ENCODE assay signal across 27 cellular contexts in the genomic region with DNA sequence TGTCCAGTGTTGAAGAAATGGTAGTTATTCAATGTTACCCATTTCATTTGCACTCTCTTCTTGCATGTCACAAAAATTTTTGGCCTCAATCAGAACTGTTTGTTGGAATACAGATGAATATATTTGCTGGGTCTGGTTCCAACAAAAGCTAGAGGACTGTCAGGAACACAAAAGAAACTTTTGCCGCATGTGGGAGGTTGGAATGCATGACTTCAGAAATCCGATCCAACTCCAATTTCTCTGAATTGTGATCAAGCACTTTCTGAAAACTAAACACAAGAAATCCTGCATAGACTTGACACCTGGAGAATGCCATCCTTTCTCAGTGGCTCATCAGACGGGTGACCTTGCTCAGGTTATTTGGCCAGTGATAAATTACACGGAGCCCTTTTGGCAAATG.
"Had no signal": no experiment of that assay in that cellular context is flagged by ENCODE, and none has a peak within 500 bp of the region (broad histone marks: within the 10 kb centered on the region; RNA-seq: fewer than 3 reads in every experiment).

No MANE protein-coding gene starts in this region.

- H3K4me3 ChIP-seq: ascending aorta, right lobe of liver, suprapubic skin, transverse colon had no signal

- DNase-seq: activated CD4-positive, alpha-beta T cell treated with anti-CD3 and anti-CD28 coated beads for 48 hours; activated CD4-positive, alpha-beta T cell treated with anti-CD3 and anti-CD28 coated beads, Interleukin-2, amount 50 U/mL, for 48 hours; activated CD8-positive, alpha-beta memory T cell treated with anti-CD3 and anti-CD28 coated beads for 24 hours; activated effector memory CD4-positive, alpha-beta T cell treated with Interleukin-2 at 50 U/mL for 16 hours; activated naive CD4-positive, alpha-beta T cell treated with Interleukin-2 at 50 U/mL for 16 hours; central memory CD4-positive, alpha-beta T cell; dermis blood vessel endothelial cell; effector CD4-positive, alpha-beta T cell; foreskin keratinocyte; islet precursor cell; mesendoderm; posterior cingulate gyrus; right lobe of liver; small intestine; stimulated activated CD4-positive, alpha-beta T cell treated with anti-CD3 and anti-CD28 coated beads, Interleukin-1b, Interleukin-23, amount 100 ng/mL, for 48 hours; stimulated activated CD4-positive, alpha-beta T cell treated with anti-CD3 and anti-CD28 coated beads, Interleukin-4, amount 100 ng/mL, for 4 hours; stimulated activated CD8-positive, alpha-beta memory T cell treated with anti-CD3 and anti-CD28 coated beads, Interleukin-4, amount 100 ng/mL, for 48 hours; stimulated activated naive B cell treated with anti-CD40 and anti-IgM and Interleukin-4, amounts not matched to agents 10 μg/mL and 1 μg/mL and 100 μg/mL, for 72 hours; T-helper 1 cell; transverse colon had no signal

- ATAC-seq: activated CD4-positive, CD25-positive, alpha-beta regulatory T cell treated with anti-CD3 and anti-CD28 coated beads, Interleukin-2, amount 50 U/mL, for 24 hours; foreskin keratinocyte; natural killer cell treated with Interleukin-12 subunit alpha and Interleukin-12 subunit beta and Interleukin-15 and Interleukin-18, amount 100 ng/mL, for 72 hours; right lobe of liver; stimulated activated naive B cell treated with anti-CD40 and anti-IgM and Interleukin-4, amounts not matched to agents 10 μg/mL and 1 μg/mL and 100 μg/mL, for 72 hours had no signal

- H3K27ac ChIP-seq: ascending aorta, epithelial cell of prostate, foreskin keratinocyte, right lobe of liver, suprapubic skin, transverse colon, VCaP had no signal

- H3K4me3 Mint-ChIP-seq: activated naive CD8-positive, alpha-beta T cell; natural killer cell treated with Interleukin-12 subunit alpha and Interleukin-12 subunit beta and Interleukin-15 and Interleukin-18, amount 100 ng/mL, for 72 hours; stimulated activated naive B cell treated with anti-CD40 and anti-IgM and Interleukin-4, amounts not matched to agents 10 μg/mL and 1 μg/mL and 100 μg/mL, for 72 hours had no signal

- H3K36me3 Mint-ChIP-seq: natural killer cell treated with Interleukin-12 subunit alpha and Interleukin-12 subunit beta and Interleukin-15 and Interleukin-18, amount 100 ng/mL, for 72 hours had no signal

- H3K9me3 ChIP-seq: ascending aorta, right lobe of liver, suprapubic skin, transverse colon had no signal

- H3K4me1 Mint-ChIP-seq: stimulated activated naive B cell treated with anti-CD40 and anti-IgM and Interleukin-4, amounts not matched to agents 10 μg/mL and 1 μg/mL and 100 μg/mL, for 72 hours had no signal

- H3K27ac Mint-ChIP-seq: activated naive CD8-positive, alpha-beta T cell; natural killer cell treated with Interleukin-12 subunit alpha and Interleukin-12 subunit beta and Interleukin-15 and Interleukin-18, amount 100 ng/mL, for 72 hours; stimulated activated naive B cell treated with anti-CD40 and anti-IgM and Interleukin-4, amounts not matched to agents 10 μg/mL and 1 μg/mL and 100 μg/mL, for 72 hours had no signal

- H3K27me3 ChIP-seq: ascending aorta, foreskin keratinocyte, right lobe of liver, suprapubic skin, transverse colon had no signal

- H3K27me3 Mint-ChIP-seq: activated naive CD8-positive, alpha-beta T cell; stimulated activated naive B cell treated with anti-CD40 and anti-IgM and Interleukin-4, amounts not matched to agents 10 μg/mL and 1 μg/mL and 100 μg/mL, for 72 hours had no signal

- H3K9me3 Mint-ChIP-seq: natural killer cell treated with Interleukin-12 subunit alpha and Interleukin-12 subunit beta and Interleukin-15 and Interleukin-18, amount 100 ng/mL, for 72 hours; stimulated activated naive B cell treated with anti-CD40 and anti-IgM and Interleukin-4, amounts not matched to agents 10 μg/mL and 1 μg/mL and 100 μg/mL, for 72 hours had no signal

- H3K4me1 ChIP-seq: foreskin keratinocyte had no signal
